ENCODE assay signal across 10 cellular contexts in the genomic region with DNA sequence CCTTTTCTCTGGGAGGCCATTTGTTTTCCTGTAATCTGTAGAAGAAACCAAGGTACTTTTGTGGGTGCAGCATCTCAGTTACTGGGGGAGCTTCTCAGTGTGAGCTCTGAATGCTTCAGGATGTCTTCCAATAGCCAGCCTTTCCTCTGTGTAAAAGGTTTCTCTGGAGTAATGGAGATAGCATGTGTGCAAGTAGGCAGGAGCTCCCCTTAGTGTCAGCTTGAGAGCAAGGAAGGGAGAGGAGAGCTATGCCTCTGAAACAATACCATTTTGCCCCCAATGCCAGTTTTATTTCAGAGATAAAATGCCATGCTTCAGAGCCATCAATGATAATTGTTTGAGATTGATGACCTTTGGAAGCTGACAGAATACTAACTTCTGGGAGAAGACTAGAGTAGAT.
DNase-seq lines count a peak whose midpoint lies in the region; ATAC-seq and TF ChIP-seq lines count a peak whose summit lies in the region.
"Had no signal": no experiment of that assay in that cellular context is flagged by ENCODE, and none has a peak within 500 bp of the region (broad histone marks: within the 10 kb centered on the region; RNA-seq: fewer than 3 reads in every experiment).

No MANE protein-coding gene starts in this region.

- no peak overlapping the region for H3K9ac ChIP-seq in H9 (ENCODE audit: extremely low read depth, insufficient read length, low read length)

- intact Hi-C loops in right cardiac atrium (cut with DNase I): no loop called here
- intact Hi-C loops in A673 (cut with micrococcal nuclease; ENCODE audit: unreplicated experiment): no loop called here

- H4K91ac ChIP-seq in H9 (ENCODE audit: insufficient read length, low read depth, low read length): no peak overlapping the region

- POLR2A ChIA-PET in A673 (lab: Charles Lee; ENCODE audit: low non-redundant PET): no interaction called here

- H3K4me3 ChIP-seq in astrocyte of the cerebellum (ENCODE audit: low read depth, low read length) (no peak overlapping the region), right cardiac atrium (ENCODE audit: low read length) (no peak overlapping the region), A673 (ENCODE audit: low read depth, low read length, poor library complexity, severe bottlenecking) (no peak overlapping the region)

- TF ChIP-seq CTCF in H9 (conservative IDR thresholded peaks at IDR 0.05) (peak; percentile 29; the same call in 2 of the 3 replicates), astrocyte of the cerebellum (IDR thresholded peaks at IDR 0.05; ENCODE audit: low read depth, low read length, missing control alignments) (peak; percentile 41), A673 (conservative IDR thresholded peaks at IDR 0.05; ENCODE audit: low read depth, low read length) (no peak; the same call in 1 of the 2 replicates)

- H3K56ac ChIP-seq in H9 (ENCODE audit: insufficient read length, low read depth, low read length): no peak overlapping the region

- no peaks in the 10 kb centered on the region for H3K36me3 ChIP-seq in A673 (ENCODE audit: insufficient read depth, low read length, poor library complexity, severe bottlenecking)

- no peak overlapping the region for H4K5ac ChIP-seq in H9 (ENCODE audit: insufficient read length, low read depth, low read length)

- no peaks in the 10 kb centered on the region for H4K20me1 ChIP-seq in H9 (ENCODE audit: control insufficient read depth, insufficient read depth, insufficient read length)

- H3K27ac ChIP-seq in H9 (ENCODE audit: insufficient read length, low read depth, low read length) (no peak overlapping the region), right cardiac atrium (ENCODE audit: low read length) (peak overlapping the region; percentile 48), A673 (ENCODE audit: low read depth, low read length, poor library complexity, severe bottlenecking) (no peak overlapping the region)

- peaks cover 28% of the 10 kb centered on the region in 2 experiments for H3K4me1 Mint-ChIP-seq in H9
- peaks cover 45% of the 10 kb centered on the region for H3K4me1 Mint-ChIP-seq in stimulated activated effector memory CD8-positive, alpha-beta T cell treated with anti-CD3 and anti-CD28 coated beads, Interleukin-12 subunit alpha, Interleukin-12 subunit beta, amount 100 ng/mL, for 72 hours

- no peak overlapping the region for H3K4me3 Mint-ChIP-seq in H9
- H3K4me3 Mint-ChIP-seq in stimulated activated effector memory CD8-positive, alpha-beta T cell treated with anti-CD3 and anti-CD28 coated beads, Interleukin-12 subunit alpha, Interleukin-12 subunit beta, amount 100 ng/mL, for 72 hours: no peak overlapping the region

- CTCF ChIA-PET in A673 (lab: Charles Lee): no interaction called here

- H3K9me3 ChIP-seq in H9 (ENCODE audit: control insufficient read depth, low read depth, low read length) (no peaks in the 10 kb centered on the region), right cardiac atrium (ENCODE audit: control insufficient read depth, low read length) (no peaks in the 10 kb centered on the region), A673 (ENCODE audit: low read depth, low read length, poor library complexity, severe bottlenecking) (no peaks in the 10 kb centered on the region)

- no peaks in the 10 kb centered on the region for H3K79me1 ChIP-seq in H9 (ENCODE audit: insufficient read depth, low read depth, low read length, poor library complexity, severe bottlenecking)

- H3K27me3 ChIP-seq in H9 (ENCODE audit: insufficient read depth, low read length) (no peaks in the 10 kb centered on the region), right cardiac atrium (ENCODE audit: control insufficient read depth, insufficient read depth) (no peaks in the 10 kb centered on the region), A673 (replicated peaks; ENCODE audit: insufficient read depth, low read depth, low read length, poor library complexity) (no peaks in the 10 kb centered on the region)

- H3K36me3 Mint-ChIP-seq in H9 (ENCODE audit: insufficient read depth in 1 of 3, low read depth in 3 of 3): no peaks in the 10 kb centered on the region
- H3K36me3 Mint-ChIP-seq in stimulated activated effector memory CD8-positive, alpha-beta T cell treated with anti-CD3 and anti-CD28 coated beads, Interleukin-12 subunit alpha, Interleukin-12 subunit beta, amount 100 ng/mL, for 72 hours: no peaks in the 10 kb centered on the region

- H3K18ac ChIP-seq in H9 (ENCODE audit: insufficient read length, low read depth, low read length): no peak overlapping the region

- H2BK12ac ChIP-seq in H9 (ENCODE audit: insufficient read length, low read depth, low read length): no peak overlapping the region

- no peak overlapping the region for H3K4ac ChIP-seq in H9 (ENCODE audit: low read depth, low read length)

- H2AK5ac ChIP-seq in H9 (ENCODE audit: insufficient read length, low read length): no peak overlapping the region

- H3K9me3 Mint-ChIP-seq in H9: no peaks in the 10 kb centered on the region
- no peaks in the 10 kb centered on the region for H3K9me3 Mint-ChIP-seq in stimulated activated effector memory CD8-positive, alpha-beta T cell treated with anti-CD3 and anti-CD28 coated beads, Interleukin-12 subunit alpha, Interleukin-12 subunit beta, amount 100 ng/mL, for 72 hours

- H3T11ph ChIP-seq in H9 (ENCODE audit: low read length): no peak overlapping the region

- H2BK20ac ChIP-seq in H9 (ENCODE audit: low read depth, low read length, poor library complexity, severe bottlenecking): no peak overlapping the region

- no peaks in the 10 kb centered on the region for H3K23me2 ChIP-seq in H9 (ENCODE audit: insufficient read length, low read depth, low read length, poor library complexity, severe bottlenecking)

- H2AFZ ChIP-seq in H9 (ENCODE audit: low read length): no peak overlapping the region

- no peak overlapping the region for H3K23ac ChIP-seq in H9 (ENCODE audit: insufficient read length, low read depth, low read length)

- no peak overlapping the region for H2BK5ac ChIP-seq in H9 (ENCODE audit: insufficient read length, low read length)

- no peaks in the 10 kb centered on the region; the same call in 1 of the 2 replicates for H3K27me3 Mint-ChIP-seq in H9 (ENCODE audit: low read depth)

- ATAC-seq in right cardiac atrium (peak; percentile 60 to 69), HG03378 (IDR thresholded peaks at IDR 0.05; ENCODE audit: unreplicated experiment) (no peak)
- ATAC-seq in stimulated activated effector memory CD8-positive, alpha-beta T cell treated with anti-CD3 and anti-CD28 coated beads, Interleukin-12 subunit alpha, Interleukin-12 subunit beta, amount 100 ng/mL, for 72 hours: no peak

- H4K8ac ChIP-seq in H9 (replicated peaks; ENCODE audit: insufficient read length, low read depth, low read length): no peak overlapping the region

- no peak overlapping the region for H3K14ac ChIP-seq in H9 (ENCODE audit: insufficient read depth, low read length)

- H2BK120ac ChIP-seq in H9 (ENCODE audit: low read depth, low read length, poor library complexity, severe bottlenecking): no peak overlapping the region

- no TSS peak for BruUV-seq in A673 (replicated peaks; lab: Mats Ljungman, UMichigan)

- DNase-seq in H9 (no peak), astrocyte of the cerebellum (ENCODE audit: low read depth) (no peak), right cardiac atrium (no peak), A673 (ENCODE audit: low spot score) (no peak), A172 (ENCODE audit: low spot score) (no peak), NCI-H146 (lab: John Stamatoyannopoulos, UW) (no peak)
- DNase-seq in stimulated activated effector memory CD8-positive, alpha-beta T cell treated with anti-CD3 and anti-CD28 coated beads, Interleukin-12 subunit alpha, Interleukin-12 subunit beta, amount 100 ng/mL, for 72 hours (ENCODE audit: low spot score in 2 of 2): no peak
- DNase-seq: activated CD4-positive, alpha-beta T cell treated with anti-CD3 and anti-CD28 coated beads for 4 hours; NCI-H510A treated with DMSO at 0.1 percent for 48 hours had no signal

- in situ Hi-C loops in astrocyte of the cerebellum (cut with HindIII; ENCODE audit: low sequenced_read_pairs): no loop called here

- H3K4me2 ChIP-seq in H9 (ENCODE audit: insufficient read depth, insufficient read length, low read length): no peak overlapping the region

- peak overlapping the region in 1 of 3 experiments; percentile 9; a peak in 1 of 7 replicates for H3K27ac Mint-ChIP-seq in H9
- H3K27ac Mint-ChIP-seq in stimulated activated effector memory CD8-positive, alpha-beta T cell treated with anti-CD3 and anti-CD28 coated beads, Interleukin-12 subunit alpha, Interleukin-12 subunit beta, amount 100 ng/mL, for 72 hours: peak overlapping the region; percentile 47

- H3K79me2 ChIP-seq in H9 (ENCODE audit: insufficient read depth, low read length): no peaks in the 10 kb centered on the region

- H3K4me1 ChIP-seq in H9 (ENCODE audit: insufficient read depth, low read length) (peaks cover 8% of the 10 kb centered on the region), right cardiac atrium (ENCODE audit: control insufficient read depth, insufficient read depth, low read length) (peaks cover 15% of the 10 kb centered on the region), A673 (ENCODE audit: insufficient read depth, low read length, poor library complexity, severe bottlenecking) (peaks cover 17% of the 10 kb centered on the region)

- H2BK15ac ChIP-seq in H9 (ENCODE audit: low read depth, low read length): no peak overlapping the region

Comparison
In these comparisons a context has a peak if more than half of its experiments do, and no peak if none do; other contexts are left out.
1. ATAC-seq: peak in right cardiac atrium (2 of 2); none in stimulated activated effector memory CD8-positive, alpha-beta T cell treated with anti-CD3 and anti-CD28 coated beads, Interleukin-12 subunit alpha, Interleukin-12 subunit beta, amount 100 ng/mL, for 72 hours (single experiment) and HG03378 (single experiment).